Comparison of ENCODE assay signal across 1 cellular context in genomic region chr2:241817126-241817820, GRCh38.
TF ChIP-seq lines count a peak whose summit lies in the region.

No MANE protein-coding gene starts in this region.

TF ChIP-seq in GM12878, 131 proteins besides CTCF, POLR2A, EP300 and RAD21:
- TF ChIP-seq SPI1 (IDR thresholded peaks at IDR 0.05; ENCODE audit: borderline replicate concordance, insufficient read depth, low read depth, low read length), result peak; percentile 40; the same call in 1 of the 2 replicates
- TF ChIP-seq RCOR1 (conservative IDR thresholded peaks at IDR 0.05; ENCODE audit: low read depth, low read length), result no peak
- 0 out of 4 replicates have a peak, but pooled peaks of 1 of the 2 experiments have one; percentile 31 for TF ChIP-seq IKZF2 (IDR thresholded peaks at IDR 0.05)
- 0 out of 2 replicates have a peak, but pooled peaks have one; percentile 29 for TF ChIP-seq IKZF1 (conservative IDR thresholded peaks at IDR 0.05)
